ENCODE assay signal across 9 cellular contexts in genomic region chr10:102408081-102408727, GRCh38. TPM values are rescaled to one million over a fixed set of nuclear protein-coding genes. Genes with fewer than 3 reads are reported as not detected.
DNase-seq lines count a peak whose midpoint lies in the region; TF ChIP-seq lines count a peak whose summit lies in the region.
"Had no signal": no experiment of that assay in that cellular context is flagged by ENCODE, and none has a peak within 500 bp of the region (broad histone marks: within the 10 kb centered on the region; RNA-seq: fewer than 3 reads in every experiment).

No MANE protein-coding gene starts in this region.

- in situ Hi-C loops in HAP-1 (cut with MboI; ENCODE audit: low sequenced_read_pairs): no loop called here

- H3K4me3 ChIP-seq in HAP-1 (peak overlapping the region; percentile 30), WI38 (ENCODE audit: low read depth, low read length) (peak overlapping the region; percentile 46), fibroblast of villous mesenchyme (ENCODE audit: low read depth, low read length) (peak overlapping the region; percentile 57), skeletal muscle cell (ENCODE audit: low read depth, low read length) (peak overlapping the region; percentile 55)

- no peaks in the 10 kb centered on the region for H3K4me1 ChIP-seq in HAP-1

- DNase-seq in HAP-1 (ENCODE audit: low spot score in 2 of 2) (no peak), fibroblast of villous mesenchyme (ENCODE audit: low read depth) (peak; percentile 51), skeletal muscle cell (ENCODE audit: low read depth) (no peak), hepatic stellate cell (ENCODE audit: low spot score) (no peak), T1000 (lab: John Stamatoyannopoulos, UW) (no peak), LoVo (ENCODE audit: low spot score) (no peak), OCI-M2 (lab: John Stamatoyannopoulos, UW; ENCODE audit: unreplicated experiment) (no peak)
- DNase-seq: NCI-H1694 had no signal

- H3K27me3 ChIP-seq in HAP-1 (ENCODE audit: low read depth): peaks cover 41% of the 10 kb centered on the region

- no peaks in the 10 kb centered on the region for H3K36me3 ChIP-seq in HAP-1 (replicated peaks)

- TF ChIP-seq CTCF in WI38 (IDR thresholded peaks at IDR 0.05; ENCODE audit: low read depth, low read length): no peak
- TF ChIP-seq CTCF in fibroblast of villous mesenchyme (IDR thresholded peaks at IDR 0.05; ENCODE audit: insufficient read depth, low read depth, low read length): no peak

- no peaks in the 10 kb centered on the region for H3K9me3 ChIP-seq in HAP-1

RNA-seq across cellular contexts. Expression of gene PSD, which starts 10.4 kb away (rescaled TPM):
- total RNA-seq in fibroblast of villous mesenchyme: 1.6 and 2.2 TPM in 2 replicates

RNA-seq across cellular contexts. Expression of gene FBXL15, which starts 12.4 kb away (rescaled TPM):
- 4.3 and 8.4 TPM in 2 replicates for total RNA-seq in fibroblast of villous mesenchyme

RNA-seq across cellular contexts. Expression of gene NFKB2, which starts 12.7 kb away (rescaled TPM):
- 16.8 and 37.6 TPM in 2 replicates for total RNA-seq in fibroblast of villous mesenchyme

RNA-seq across cellular contexts. Expression of gene CUEDC2, which starts 24.2 kb away (rescaled TPM):
- total RNA-seq in fibroblast of villous mesenchyme: 51.0 and 54.8 TPM in 2 replicates

RNA-seq across cellular contexts. Expression of gene C10orf95, which starts 43.1 kb away (rescaled TPM):
- total RNA-seq in fibroblast of villous mesenchyme: not detected in 2 replicates
